ENCODE assay signal across 23 cellular contexts in the genomic region with DNA sequence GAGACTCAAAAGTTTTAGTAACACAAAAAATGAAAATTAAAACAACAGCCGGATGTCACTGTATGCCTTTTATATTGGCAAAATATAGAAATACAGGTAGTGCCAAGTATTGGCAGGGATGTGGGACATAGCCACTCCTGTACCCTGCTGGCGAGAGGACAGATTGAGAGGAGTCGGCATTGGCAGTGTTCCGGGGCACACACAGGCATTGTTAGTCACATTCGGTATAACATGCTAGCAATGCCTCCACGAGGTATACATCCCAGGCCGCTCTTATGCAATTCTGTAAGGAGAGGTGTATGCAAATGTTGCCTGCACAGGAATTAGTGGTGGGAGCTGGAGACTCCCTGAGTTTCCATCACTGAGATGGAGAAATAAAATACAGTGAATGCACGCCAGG.
DNase-seq lines count a peak whose midpoint lies in the region; ATAC-seq, FAIRE-seq and TF ChIP-seq lines count a peak whose summit lies in the region.
"Had no signal": no experiment of that assay in that cellular context is flagged by ENCODE, and none has a peak within 500 bp of the region (broad histone marks: within the 10 kb centered on the region; RNA-seq: fewer than 3 reads in every experiment).

No MANE protein-coding gene starts in this region.

- no peaks in the 10 kb centered on the region for H3K9me3 Mint-ChIP-seq in activated naive CD8-positive, alpha-beta T cell (ENCODE audit: low read depth)
- H3K9me3 Mint-ChIP-seq in activated naive CD8-positive, alpha-beta T cell treated with anti-CD3 and anti-CD28 coated beads for 36 hours = no peaks in the 10 kb centered on the region
- H3K9me3 Mint-ChIP-seq in astrocyte (ENCODE audit: unreplicated experiment) = no peaks in the 10 kb centered on the region
- H3K9me3 Mint-ChIP-seq: GM23338 had no signal

- intact Hi-C loops in posterior vena cava (cut with DNase I) = no loop called here
- intact Hi-C loops in upper lobe of right lung (cut with DNase I) = no loop called here

- H4K20me1 ChIP-seq in astrocyte (ENCODE audit: insufficient read depth, low read length) = no peaks in the 10 kb centered on the region
- H4K20me1 ChIP-seq: BLaER1 treated with 17β-estradiol and CSF1 and Interleukin-3, amounts not matched to agents 10 nM and 100 nM had no signal

- H3K36me3 ChIP-seq in astrocyte (ENCODE audit: insufficient read depth, low read length) (no peaks in the 10 kb centered on the region), upper lobe of right lung (no peaks in the 10 kb centered on the region)
- H3K36me3 ChIP-seq: BLaER1 treated with 17β-estradiol and CSF1 and Interleukin-3, amounts not matched to agents 10 nM and 100 nM had no signal

- no peaks in the 10 kb centered on the region for H3K27me3 ChIP-seq in astrocyte (ENCODE audit: insufficient read depth, low read length)
- no peaks in the 10 kb centered on the region for H3K27me3 ChIP-seq in foreskin keratinocyte
- no peaks in the 10 kb centered on the region for H3K27me3 ChIP-seq in upper lobe of right lung
- H3K27me3 ChIP-seq: BLaER1 treated with 17β-estradiol and CSF1 and Interleukin-3, amounts not matched to agents 10 nM and 100 nM had no signal

- no peak overlapping the region for H3K9ac ChIP-seq in astrocyte (ENCODE audit: low read length)
- H3K9ac ChIP-seq: BLaER1 treated with 17β-estradiol and CSF1 and Interleukin-3, amounts not matched to agents 10 nM and 100 nM had no signal

- H3K27ac Mint-ChIP-seq in activated naive CD8-positive, alpha-beta T cell = peak overlapping the region; percentile 17
- no peak overlapping the region for H3K27ac Mint-ChIP-seq in activated naive CD8-positive, alpha-beta T cell treated with anti-CD3 and anti-CD28 coated beads for 36 hours
- H3K27ac Mint-ChIP-seq in astrocyte (ENCODE audit: unreplicated experiment) = peak overlapping the region; percentile 31
- H3K27ac Mint-ChIP-seq: CD8-positive, alpha-beta memory T cell; GM23338 had no signal

- no peak overlapping the region for H3K4me3 ChIP-seq in astrocyte (ENCODE audit: insufficient read depth, low read depth, low read length)
- H3K4me3 ChIP-seq in upper lobe of right lung = no peak overlapping the region
- H3K4me3 ChIP-seq: BLaER1 treated with 17β-estradiol and CSF1 and Interleukin-3, amounts not matched to agents 10 nM and 100 nM; GM12878; GM23338 had no signal

- no peaks in the 10 kb centered on the region for H3K36me3 Mint-ChIP-seq in activated naive CD8-positive, alpha-beta T cell
- H3K36me3 Mint-ChIP-seq in activated naive CD8-positive, alpha-beta T cell treated with anti-CD3 and anti-CD28 coated beads for 36 hours = no peaks in the 10 kb centered on the region
- H3K36me3 Mint-ChIP-seq in astrocyte (ENCODE audit: low read depth, unreplicated experiment) = peaks cover 3% of the 10 kb centered on the region
- H3K36me3 Mint-ChIP-seq: CD8-positive, alpha-beta memory T cell had no signal

- H3K4me1 Mint-ChIP-seq in activated naive CD8-positive, alpha-beta T cell (ENCODE audit: low read depth) = peaks cover 7% of the 10 kb centered on the region
- H3K4me1 Mint-ChIP-seq in activated naive CD8-positive, alpha-beta T cell treated with anti-CD3 and anti-CD28 coated beads for 36 hours = peaks cover 12% of the 10 kb centered on the region
- H3K4me1 Mint-ChIP-seq in astrocyte (ENCODE audit: low read depth, unreplicated experiment) = peaks cover 24% of the 10 kb centered on the region

- no peak for TF ChIP-seq CTCF in astrocyte (IDR thresholded peaks at IDR 0.05; ENCODE audit: insufficient read depth, low read depth, low read length)
- TF ChIP-seq CTCF in foreskin keratinocyte (conservative IDR thresholded peaks at IDR 0.05) = peak; percentile 30
- TF ChIP-seq CTCF in upper lobe of right lung (IDR thresholded peaks at IDR 0.05) = no peak

- FAIRE-seq in astrocyte (lab: Jason Lieb, UNC) = no peak
- FAIRE-seq: A204.1, GM12878, HepG2 had no signal

- H3K4me1 ChIP-seq in astrocyte (ENCODE audit: insufficient read depth, low read length) (peaks cover 24% of the 10 kb centered on the region), foreskin keratinocyte (peaks cover 26% of the 10 kb centered on the region), upper lobe of right lung (no peaks in the 10 kb centered on the region)

- no peaks in the 10 kb centered on the region for H3K79me2 ChIP-seq in astrocyte (ENCODE audit: insufficient read depth, low read length)

- no peak overlapping the region for H2AFZ ChIP-seq in astrocyte (ENCODE audit: low read depth, low read length)
- H2AFZ ChIP-seq: GM23338 had no signal

- H3K27ac ChIP-seq in astrocyte (ENCODE audit: low read depth, low read length) (no peak overlapping the region), foreskin keratinocyte (peak overlapping the region; percentile 92), upper lobe of right lung (no peak overlapping the region)
- H3K27ac ChIP-seq: BLaER1 treated with 17β-estradiol and CSF1 and Interleukin-3, amounts not matched to agents 10 nM and 100 nM had no signal

- H3K27me3 Mint-ChIP-seq in activated naive CD8-positive, alpha-beta T cell = no peaks in the 10 kb centered on the region
- H3K27me3 Mint-ChIP-seq in activated naive CD8-positive, alpha-beta T cell treated with anti-CD3 and anti-CD28 coated beads for 36 hours = peaks cover 9% of the 10 kb centered on the region
- H3K27me3 Mint-ChIP-seq in astrocyte (ENCODE audit: low read depth, unreplicated experiment) = no peaks in the 10 kb centered on the region

- ATAC-seq in foreskin keratinocyte (no peak), GM18520 (IDR thresholded peaks at IDR 0.05; ENCODE audit: unreplicated experiment) (no peak), upper lobe of right lung (no peak)
- ATAC-seq: GM12878, GM23338, HepG2 had no signal

- H3K9me3 ChIP-seq in astrocyte (ENCODE audit: insufficient read depth, low read depth, low read length) (no peaks in the 10 kb centered on the region), upper lobe of right lung (no peaks in the 10 kb centered on the region)
- H3K9me3 ChIP-seq: BLaER1 treated with 17β-estradiol and CSF1 and Interleukin-3, amounts not matched to agents 10 nM and 100 nM had no signal

- no peak for DNase-seq in activated naive CD8-positive, alpha-beta T cell treated with anti-CD3 and anti-CD28 coated beads for 36 hours
- DNase-seq in astrocyte (ENCODE audit: low read depth) (no peak), foreskin keratinocyte (peak in 1 of 2 donors; percentile 64), posterior vena cava (ENCODE audit: low spot score) (peak; percentile 10), upper lobe of right lung (no peak)
- no peak for DNase-seq in stimulated activated naive CD4-positive, alpha-beta T cell (lab: John Stamatoyannopoulos, UW)
- DNase-seq: CD8-positive, alpha-beta memory T cell; DND-41; GDM1; Karpas-422; MM.1S; NCI-H1105; NCI-H1694; NCI-H2107; NCI-H226; NCI-H524 treated with DMSO at 0.1 percent for 48 hours had no signal

- no peak overlapping the region for H3K4me2 ChIP-seq in astrocyte (ENCODE audit: low read length)
- H3K4me2 ChIP-seq: GM23338 had no signal

- no peak overlapping the region for H3K4me3 Mint-ChIP-seq in activated naive CD8-positive, alpha-beta T cell
- H3K4me3 Mint-ChIP-seq in activated naive CD8-positive, alpha-beta T cell treated with anti-CD3 and anti-CD28 coated beads for 36 hours = no peak overlapping the region
- H3K4me3 Mint-ChIP-seq in astrocyte (ENCODE audit: unreplicated experiment) = no peak overlapping the region
- H3K4me3 Mint-ChIP-seq: CD8-positive, alpha-beta memory T cell; GM23338 had no signal
